1 cellular context compared by ENCODE assay signal in the genomic region with DNA sequence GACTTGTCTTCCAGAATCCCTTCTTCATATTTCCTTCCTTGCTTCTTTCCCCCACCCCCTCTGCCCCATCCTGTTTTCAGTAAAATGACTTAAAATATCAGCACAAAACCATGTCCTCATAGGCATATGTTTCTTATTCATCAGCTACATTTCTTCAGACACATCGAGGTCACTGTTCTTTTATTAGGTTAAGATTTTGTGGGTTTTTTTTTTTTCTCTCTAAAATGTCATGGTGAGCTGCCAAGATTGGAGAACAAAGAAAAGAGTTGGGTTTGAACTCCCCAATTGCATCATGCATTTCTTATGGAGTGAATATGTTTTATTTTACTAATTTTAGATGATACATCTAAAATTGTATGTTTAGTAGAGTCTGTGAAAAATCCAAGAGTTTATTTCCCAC.
TF ChIP-seq lines count a peak whose summit lies in the region.

No MANE protein-coding gene starts in this region.

TF ChIP-seq in HepG2, 621 proteins besides CTCF, POLR2A, EP300 and RAD21 (continued from another document):
- TF ChIP-seq ZNF773 (CRISPR knock-in tag; IDR thresholded peaks at IDR 0.05; ENCODE audit: borderline replicate concordance) (no peak), PBX2 (CRISPR knock-in tag; IDR thresholded peaks at IDR 0.05) (no peak), ZFP62 (CRISPR knock-in tag; IDR thresholded peaks at IDR 0.05) (no peak), TCF7L2 (IDR thresholded peaks at IDR 0.05; ENCODE audit: low read depth, low read length) (no peak), FOXP4 (CRISPR knock-in tag; IDR thresholded peaks at IDR 0.05) (no peak), ATF7-NPFF (CRISPR knock-in tag; IDR thresholded peaks at IDR 0.05; ENCODE audit: low read depth) (no peak)
